ENCODE assay signal across 7 cellular contexts in genomic region chr10:58511765-58512469, GRCh38. TPM values are rescaled to one million over a fixed set of nuclear protein-coding genes. Genes with fewer than 3 reads are reported as not detected.
A peak's percentile ranks its signal among the peaks of the same experiment; 100 is the strongest.
DNase-seq lines count a peak whose midpoint lies in the region; ATAC-seq, FAIRE-seq and TF ChIP-seq lines count a peak whose summit lies in the region.

No MANE protein-coding gene starts in this region.

- H4K20me1 ChIP-seq in astrocyte (ENCODE audit: insufficient read depth, low read length), result no peaks in the 10 kb centered on the region

- peak overlapping the region; percentile 84 for H3K4me3 ChIP-seq in astrocyte (ENCODE audit: insufficient read depth, low read depth, low read length)

- peak overlapping the region; percentile 100 for H3K4me2 ChIP-seq in astrocyte (ENCODE audit: low read length)

- no peaks in the 10 kb centered on the region for H3K9me3 ChIP-seq in astrocyte (ENCODE audit: insufficient read depth, low read depth, low read length)

- no peak for FAIRE-seq in astrocyte (lab: Jason Lieb, UNC)

- no peaks in the 10 kb centered on the region for H3K27me3 ChIP-seq in astrocyte (ENCODE audit: insufficient read depth, low read length)

- peak overlapping the region; percentile 86 for H3K4me3 Mint-ChIP-seq in astrocyte (ENCODE audit: unreplicated experiment)

- no peak overlapping the region for H3K27ac ChIP-seq in astrocyte (ENCODE audit: low read depth, low read length)

- peaks cover 10% of the 10 kb centered on the region for H3K4me1 Mint-ChIP-seq in astrocyte (ENCODE audit: low read depth, unreplicated experiment)

- no peaks in the 10 kb centered on the region for H3K9me3 Mint-ChIP-seq in astrocyte (ENCODE audit: unreplicated experiment)

- H3K36me3 ChIP-seq in astrocyte (ENCODE audit: insufficient read depth, low read length), result no peaks in the 10 kb centered on the region

- no peak for TF ChIP-seq CTCF in astrocyte (IDR thresholded peaks at IDR 0.05; ENCODE audit: insufficient read depth, low read depth, low read length)

- peaks cover 38% of the 10 kb centered on the region for H3K79me2 ChIP-seq in astrocyte (ENCODE audit: insufficient read depth, low read length)

- H2AFZ ChIP-seq in astrocyte (ENCODE audit: low read depth, low read length), result peak overlapping the region; percentile 94

- peak overlapping the region; percentile 89 for H3K9ac ChIP-seq in astrocyte (ENCODE audit: low read length)

- DNase-seq in astrocyte (ENCODE audit: low read depth), result no peak
- peak; percentile 54 for DNase-seq in islet precursor cell
- no peak for DNase-seq in stimulated activated naive CD8-positive, alpha-beta T cell treated with anti-CD3 and anti-CD28 coated beads, Interleukin-15, Interleukin-2, amounts not matched to agents 100 U/mL and 50 U/mL, for 24 hours
- no peak for DNase-seq in SKM-1 treated with dmso at 0.1 percent for 144 hours (lab: John Stamatoyannopoulos, UW; ENCODE audit: unreplicated experiment)
- DNase-seq in germinal center (ENCODE audit: low spot score), result no peak

- H3K27me3 Mint-ChIP-seq in astrocyte (ENCODE audit: low read depth, unreplicated experiment), result no peaks in the 10 kb centered on the region

- H3K36me3 Mint-ChIP-seq in astrocyte (ENCODE audit: low read depth, unreplicated experiment), result peaks cover 5% of the 10 kb centered on the region

- ATAC-seq in HG02885 (IDR thresholded peaks at IDR 0.05; ENCODE audit: poor library complexity, unreplicated experiment) (peak; percentile 13), HG03095 (IDR thresholded peaks at IDR 0.05; ENCODE audit: unreplicated experiment) (no peak)
- peak; percentile 14 for ATAC-seq in stimulated activated naive CD8-positive, alpha-beta T cell treated with anti-CD3 and anti-CD28 coated beads, Interleukin-15, Interleukin-2, amounts not matched to agents 100 U/mL and 50 U/mL, for 24 hours

- H3K4me1 ChIP-seq in astrocyte (ENCODE audit: insufficient read depth, low read length), result peaks cover 9% of the 10 kb centered on the region

- peak overlapping the region; percentile 9 for H3K27ac Mint-ChIP-seq in astrocyte (ENCODE audit: unreplicated experiment)

RNA-seq across cellular contexts. Expression of gene BICC1, which starts 0.8 kb away (rescaled TPM):
- total RNA-seq in astrocyte, result 23.0 and 37.5 TPM in 2 replicates
